In genomic region chr16:21370791-21371190, GRCh38 we compare ENCODE assay signal across 8 cellular contexts.
A peak's percentile ranks its signal among the peaks of the same experiment; 100 is the strongest.
DNase-seq lines count a peak whose midpoint lies in the region; ATAC-seq and TF ChIP-seq lines count a peak whose summit lies in the region.
"Not testable (repeated sequence)": the region's sequence is repeated elsewhere in the genome, so short reads cannot be mapped to it uniquely, and the experiment has no call there.

No MANE protein-coding gene starts in this region.

- not testable (repeated sequence) for H3K9me3 ChIP-seq in Karpas-422 (ENCODE audit: low read length); PC-3 (ENCODE audit: low read length)

- DNase-seq in Caki2 (ENCODE audit: low read depth) (peak; percentile 69), H4 (ENCODE audit: low spot score) (peak; percentile 28), PC-3 (peak; percentile 14), choroid plexus epithelial cell (ENCODE audit: low read depth) (peak; percentile 12), fibroblast of villous mesenchyme (ENCODE audit: low read depth) (peak; percentile 35), stromal cell of bone marrow (ENCODE audit: low read depth) (peak; percentile 23)
- DNase-seq in Karpas-422; WTC11 (ENCODE audit: low spot score): not testable (repeated sequence)

- H3K9me3 Mint-ChIP-seq in WTC11, result not testable (repeated sequence)

- in situ Hi-C loops in Caki2 (cut with HindIII; ENCODE audit: low pct_unique_long_range_greater_than_20kb, low sequenced_read_pairs), result not testable (repeated sequence)

- TF ChIP-seq CTCF in PC-3 (conservative IDR thresholded peaks at IDR 0.05; ENCODE audit: low read depth, low read length); WTC11 (IDR thresholded peaks at IDR 0.05); choroid plexus epithelial cell (conservative IDR thresholded peaks at IDR 0.05; ENCODE audit: low read depth, low read length); fibroblast of villous mesenchyme (IDR thresholded peaks at IDR 0.05; ENCODE audit: insufficient read depth, low read depth, low read length): not testable (repeated sequence)

- peaks cover 21% of the 10 kb centered on the region for H3K4me1 ChIP-seq in Karpas-422 (ENCODE audit: low read length)
- not testable (repeated sequence) for H3K4me1 ChIP-seq in PC-3 (ENCODE audit: insufficient read depth, low read length)

- not testable (repeated sequence) for H3K36me3 ChIP-seq in Karpas-422 (ENCODE audit: insufficient read depth, low read length); PC-3 (ENCODE audit: low read depth, low read length)

- H4K20me1 ChIP-seq in Karpas-422 (ENCODE audit: insufficient read depth, low read depth, low read length); PC-3 (ENCODE audit: low read length): not testable (repeated sequence)

- H3K27me3 Mint-ChIP-seq in WTC11 (ENCODE audit: low read depth), result not testable (repeated sequence)

- not testable (repeated sequence) for H3K79me2 ChIP-seq in Karpas-422 (ENCODE audit: low read length); PC-3 (ENCODE audit: low read length)

- H3K4me3 Mint-ChIP-seq in WTC11, result not testable (repeated sequence)

- peaks cover 11% of the 10 kb centered on the region for H3K4me1 Mint-ChIP-seq in WTC11

- intact Hi-C loops in PC-3 (cut with micrococcal nuclease), result not testable (repeated sequence)

- not testable (repeated sequence) for H3K4me3 ChIP-seq in Karpas-422 (ENCODE audit: low read length); PC-3 (ENCODE audit: low read length); choroid plexus epithelial cell (ENCODE audit: low read depth, low read length); fibroblast of villous mesenchyme (ENCODE audit: low read depth, low read length)

- ATAC-seq in PC-3 (peak; percentile 35; the same call in 1 of the 2 replicates), WTC11 (peak; percentile 32; the same call in 1 of the 2 replicates)

- BruUV-seq in PC-3 (replicated peaks; lab: Mats Ljungman, UMichigan), result not testable (repeated sequence)

- H3F3A ChIP-seq in PC-3 (ENCODE audit: low read length, unreplicated experiment), result not testable (repeated sequence)

- H3K9me2 ChIP-seq in Karpas-422 (replicated peaks; ENCODE audit: insufficient read depth, low read length); PC-3 (replicated peaks; ENCODE audit: low read length): not testable (repeated sequence)

- H3K27ac Mint-ChIP-seq in WTC11, result not testable (repeated sequence)

- POLR2A ChIA-PET in PC-3 (lab: Charles Lee; ENCODE audit: unreplicated experiment); WTC11 (lab: Charles Lee): not testable (repeated sequence)

- not testable (repeated sequence) for H3K4me2 ChIP-seq in Karpas-422 (ENCODE audit: low read depth, low read length, poor library complexity, severe bottlenecking); PC-3 (ENCODE audit: low read length)

- H2AFZ ChIP-seq in Karpas-422 (ENCODE audit: low read length); PC-3 (ENCODE audit: low read length): not testable (repeated sequence)

- H3K36me3 Mint-ChIP-seq in WTC11, result not testable (repeated sequence)

- H3K27ac ChIP-seq in Karpas-422 (ENCODE audit: low read length), result peak overlapping the region; percentile 37; the same call in 1 of the 2 replicates
- H3K27ac ChIP-seq in PC-3 (ENCODE audit: low read length), result not testable (repeated sequence)

- not testable (repeated sequence) for H3K27me3 ChIP-seq in Karpas-422 (ENCODE audit: low read length); PC-3 (ENCODE audit: low read length)

- H3K9ac ChIP-seq in Karpas-422 (ENCODE audit: low read length); PC-3 (ENCODE audit: low read length): not testable (repeated sequence)

- CTCF ChIA-PET in PC-3 (lab: Charles Lee); WTC11 (lab: Charles Lee): not testable (repeated sequence)
